Comparison of ENCODE assay signal across 9 cellular contexts in the genomic region with DNA sequence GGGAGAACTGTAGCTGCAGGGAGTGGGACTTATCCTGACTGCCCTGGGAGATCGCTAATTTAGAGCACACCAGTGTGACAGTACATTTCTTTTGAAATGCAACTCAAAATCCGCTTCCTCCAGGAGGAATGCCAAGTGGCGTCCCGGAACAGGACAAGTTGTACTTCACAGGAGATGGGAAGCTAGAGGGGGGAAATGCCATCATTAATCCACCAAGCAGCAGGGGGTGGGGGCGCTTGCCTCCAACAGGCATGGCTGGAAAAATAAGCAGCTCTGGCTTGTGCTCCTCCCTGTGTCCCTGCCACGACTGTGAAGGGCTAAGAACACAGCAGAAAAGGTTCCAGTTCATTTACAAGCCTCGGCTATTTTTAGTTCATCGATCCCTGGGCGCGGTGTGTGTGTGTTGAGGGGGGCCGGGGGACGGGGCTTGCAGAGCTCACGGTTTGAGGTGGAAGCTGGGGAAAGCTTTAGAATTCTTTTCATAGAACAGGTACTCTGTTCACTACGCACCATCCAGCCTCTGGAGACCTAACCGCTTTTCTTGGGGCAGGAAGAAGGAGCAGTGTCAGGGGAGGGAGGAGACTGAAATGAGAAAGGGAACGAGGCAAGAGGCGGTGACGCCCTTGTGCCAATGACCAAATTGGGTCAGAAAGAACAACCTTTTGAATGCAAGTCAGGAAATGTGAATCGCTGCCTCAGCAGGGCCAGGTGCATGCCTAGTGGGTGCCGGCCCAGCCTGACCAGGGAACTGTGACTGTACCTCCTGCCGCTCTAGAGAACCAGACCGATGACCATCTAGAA. TPM values are rescaled to one million over a fixed set of nuclear protein-coding genes. Genes with fewer than 3 reads are reported as not detected.
DNase-seq lines count a peak whose midpoint lies in the region; ATAC-seq and TF ChIP-seq lines count a peak whose summit lies in the region.
"Had no signal": no experiment of that assay in that cellular context is flagged by ENCODE, and none has a peak within 500 bp of the region (broad histone marks: within the 10 kb centered on the region; RNA-seq: fewer than 3 reads in every experiment).

No MANE protein-coding gene starts in this region.

- peak overlapping the region; percentile 55 for H3K4me3 Mint-ChIP-seq in T-helper 2 cell treated with Interferon-gamma antibody and Interleukin-4, amounts not matched to agents 5 μg/mL and 100 μg/mL, for 36 hours

- H3K27ac ChIP-seq in coronary artery (peak overlapping the region; percentile 77 to 79), lung (ENCODE audit: low read depth in 1 of 2, low read length in 1 of 2) (peak overlapping the region; percentile 54 to 72), subcutaneous abdominal adipose tissue (ENCODE audit: low read depth, low read length) (no peak overlapping the region)

- H3K27me3 ChIP-seq in lung (ENCODE audit: control insufficient read depth, insufficient read depth), result no peaks in the 10 kb centered on the region
- H3K27me3 ChIP-seq in subcutaneous abdominal adipose tissue (ENCODE audit: control insufficient read depth in 5 of 5, insufficient read depth in 4 of 5, low read length in 5 of 5), result peaks cover 2 to 6% (median 4%) of the 10 kb centered on the region in 5 donors

- peaks cover 13% of the 10 kb centered on the region for H3K27me3 Mint-ChIP-seq in T-helper 2 cell treated with Interferon-gamma antibody and Interleukin-4, amounts not matched to agents 5 μg/mL and 100 μg/mL, for 36 hours (ENCODE audit: low read depth)

- peak overlapping the region in 3 of 5 donors; percentile 7 to 27 (median 7) for H3K9ac ChIP-seq in subcutaneous abdominal adipose tissue (ENCODE audit: low read length in 5 of 5)

- no peak for DNase-seq in T-helper 2 cell treated with Interferon-gamma antibody and Interleukin-4, amounts not matched to agents 5 μg/mL and 100 μg/mL, for 36 hours (ENCODE audit: low spot score)
- DNase-seq in T-helper 2 cell (no peak), RPMI7951 (ENCODE audit: low read depth) (peak; percentile 15), coronary artery (ENCODE audit: low spot score) (no peak), lung (ENCODE audit: low spot score) (peak; percentile 31)
- DNase-seq: DND-41 had no signal

- H3K4me1 ChIP-seq in lung (ENCODE audit: control insufficient read depth in 2 of 2, insufficient read depth in 2 of 2, low read length in 2 of 2) (peaks cover 3 to 7% of the 10 kb centered on the region in 2 donors), subcutaneous abdominal adipose tissue (ENCODE audit: control insufficient read depth in 5 of 5, insufficient read depth in 5 of 5, low read length in 5 of 5) (peaks cover 0 to 22% (median 17%) of the 10 kb centered on the region in 5 donors)

- H3K4me3 ChIP-seq in coronary artery, result peak overlapping the region; percentile 68
- H3K4me3 ChIP-seq in lung, result no peak overlapping the region
- peak overlapping the region; percentile 45 to 61 (median 56) for H3K4me3 ChIP-seq in subcutaneous abdominal adipose tissue (ENCODE audit: low read depth in 1 of 5, low read length in 5 of 5)

- ATAC-seq in HG03442 (IDR thresholded peaks at IDR 0.05; ENCODE audit: unreplicated experiment) (peak; percentile 47), lung (ENCODE audit: insufficient read depth, low FRiP score) (peak; percentile 24), HG03039 (IDR thresholded peaks at IDR 0.05; ENCODE audit: unreplicated experiment) (no peak)

- TF ChIP-seq CTCF in coronary artery (IDR thresholded peaks at IDR 0.05) (no peak), lung (IDR thresholded peaks at IDR 0.05; ENCODE audit: control extremely low read depth, extremely low read depth) (no peak)

- no peaks in the 10 kb centered on the region for H3K9me3 Mint-ChIP-seq in T-helper 2 cell treated with Interferon-gamma antibody and Interleukin-4, amounts not matched to agents 5 μg/mL and 100 μg/mL, for 36 hours

- WGBS in lung, 2 donors, result 8 to 10% methylated on average over 22 of the region's 22 CpGs

- peaks cover 0 to 2% of the 10 kb centered on the region in 2 donors for H3K9me3 ChIP-seq in lung (ENCODE audit: control insufficient read depth in 2 of 2, insufficient read depth in 1 of 2, low read length in 1 of 2)
- H3K9me3 ChIP-seq in subcutaneous abdominal adipose tissue (ENCODE audit: control insufficient read depth in 5 of 5, low read length in 5 of 5), result no peaks in the 10 kb centered on the region

- H3K27ac Mint-ChIP-seq in T-helper 2 cell treated with Interferon-gamma antibody and Interleukin-4, amounts not matched to agents 5 μg/mL and 100 μg/mL, for 36 hours, result peak overlapping the region; percentile 28

- H3K36me3 Mint-ChIP-seq in T-helper 2 cell treated with Interferon-gamma antibody and Interleukin-4, amounts not matched to agents 5 μg/mL and 100 μg/mL, for 36 hours (ENCODE audit: low read depth), result no peaks in the 10 kb centered on the region

- peaks cover 7% of the 10 kb centered on the region for H3K4me1 Mint-ChIP-seq in T-helper 2 cell treated with Interferon-gamma antibody and Interleukin-4, amounts not matched to agents 5 μg/mL and 100 μg/mL, for 36 hours (ENCODE audit: low read depth)

- H3K36me3 ChIP-seq in lung (ENCODE audit: control insufficient read depth in 2 of 2, insufficient read depth in 2 of 2, low read length in 2 of 2), result no peaks in the 10 kb centered on the region
- H3K36me3 ChIP-seq in subcutaneous abdominal adipose tissue (ENCODE audit: control insufficient read depth in 5 of 5, insufficient read depth in 5 of 5, low read length in 5 of 5), result no peaks in the 10 kb centered on the region

RNA-seq across cellular contexts. Expression of gene DGKG, which starts 51.8 kb away (rescaled TPM):
- 15.3 and 17.3 TPM in 2 replicates for total RNA-seq in RPMI7951 (2014; rRNA removed; shearing (Covaris generic))
- 10 to 100 TPM; 10.6 to 13.7 TPM for total RNA-seq in lung
- 1 to 10 TPM; 2.1 to 5.4 TPM for polyA plus RNA-seq in lung

Comparison
In these comparisons a context has a peak if more than half of its experiments do, and no peak if none do; other contexts are left out.
1. DNase-seq: peak in RPMI7951 (single experiment) and lung (single experiment); none in T-helper 2 cell treated with Interferon-gamma antibody and Interleukin-4, amounts not matched to agents 5 μg/mL and 100 μg/mL, for 36 hours (single experiment), T-helper 2 cell (0 of 5) and coronary artery (single experiment).